In genomic region chr22:39314251-39314971, GRCh38 we compare ENCODE assay signal across 1 cellular context.
TF ChIP-seq lines count a peak whose summit lies in the region.

No MANE protein-coding gene starts in this region.

TF ChIP-seq in IMR-90, 13 proteins besides CTCF, POLR2A, EP300 and RAD21 (continued from another document):
- TF ChIP-seq MAZ (IDR thresholded peaks at IDR 0.05; ENCODE audit: borderline replicate concordance, low read depth, low read length), result no peak
